9 cellular contexts compared by ENCODE assay signal in genomic region chr15:60395276-60396011, GRCh38. TPM values are rescaled to one million over a fixed set of nuclear protein-coding genes. Genes with fewer than 3 reads are reported as not detected.
DNase-seq lines count a peak whose midpoint lies in the region; ATAC-seq and TF ChIP-seq lines count a peak whose summit lies in the region.
"Had no signal": no experiment of that assay in that cellular context is flagged by ENCODE, and none has a peak within 500 bp of the region (broad histone marks: within the 10 kb centered on the region; RNA-seq: fewer than 3 reads in every experiment).

No MANE protein-coding gene starts in this region.

- H3K4me3 ChIP-seq in AG04449 (ENCODE audit: low read depth, low read length) = peak overlapping the region; percentile 73
- H3K4me3 ChIP-seq in mucosa of stomach (ENCODE audit: low read length) = peak overlapping the region; percentile 9

- H3K36me3 Mint-ChIP-seq in brain = no peaks in the 10 kb centered on the region

- H3K27me3 ChIP-seq in mucosa of stomach (ENCODE audit: control insufficient read depth, insufficient read depth, low read length) = no peaks in the 10 kb centered on the region

- in situ Hi-C loops in G401 (cut with HindIII; ENCODE audit: low sequenced_read_pairs) = no loop called here

- H3K4me1 Mint-ChIP-seq in brain = peaks cover 87% of the 10 kb centered on the region

- CTCF ChIA-PET in AG04449 (lab: Yijun Ruan, JAX) = interaction anchor here (1.9 to 4.6 kb wide), 2 partner anchors 48 to 125 kb away, joined by 6 to 20 read pairs; no protein-coding TSS in a partner anchor

- peak overlapping the region in 4 of 5 experiments; percentile 17 to 96 (median 76) for H3K4me3 Mint-ChIP-seq in brain

- no peak for TF ChIP-seq CTCF in AG04449 (IDR thresholded peaks at IDR 0.05; ENCODE audit: insufficient read depth, low read length, missing control alignments)
- no peak for TF ChIP-seq CTCF in brain (conservative IDR thresholded peaks at IDR 0.05)

- peaks cover 71% of the 10 kb centered on the region for H3K4me1 ChIP-seq in mucosa of stomach (ENCODE audit: control insufficient read depth, insufficient read depth, low read length)

- H3K27me3 Mint-ChIP-seq in brain = peaks cover 19% of the 10 kb centered on the region

- peaks cover 0 to 2% (median 0%) of the 10 kb centered on the region in 5 experiments for H3K9me3 Mint-ChIP-seq in brain

- H3K27ac Mint-ChIP-seq in brain = peak overlapping the region; percentile 22 to 95 (median 87)

- no peaks in the 10 kb centered on the region for H3K9me3 ChIP-seq in mucosa of stomach (ENCODE audit: control insufficient read depth, low read length)

- peak overlapping the region; percentile 88 for H3K9ac ChIP-seq in mucosa of stomach (ENCODE audit: low read length)

- POLR2A ChIA-PET in AG04449 (lab: Yijun Ruan, JAX) = interaction anchor here (0.6 to 6.1 kb wide), 13 partner anchors 11 to 706 kb away, joined by 3 to 40 read pairs (median 14); partner anchors contain the start of gene BNIP2

- no peak for DNase-seq in AG04449 (ENCODE audit: low read depth, low spot score)
- peak; percentile 49 for DNase-seq in MV-4-11 (lab: John Stamatoyannopoulos, UW)
- no peak for DNase-seq in iPS-NIHi11 (ENCODE audit: low spot score)
- DNase-seq in G401 (ENCODE audit: low spot score) = no peak
- no peak for DNase-seq in COR-L47 (lab: John Stamatoyannopoulos, UW)
- DNase-seq: stimulated activated CD4-positive, alpha-beta T cell treated with anti-CD3 and anti-CD28 coated beads, Interleukin-4, amount 100 ng/mL, for 4 hours had no signal

- no peak for ATAC-seq in HG03108 (IDR thresholded peaks at IDR 0.05; ENCODE audit: unreplicated experiment)

- H3K36me3 ChIP-seq in mucosa of stomach (ENCODE audit: control insufficient read depth, insufficient read depth, low read length) = peaks cover 4% of the 10 kb centered on the region

RNA-seq across cellular contexts. Expression of gene ANXA2, which starts 2.3 kb away (rescaled TPM):
- polyA plus RNA-seq in brain (ENCODE audit: insufficient read depth, low read depth, low replicate concordance) = 439 TPM
- total RNA-seq in G401 (2014; rRNA removed; shearing (Covaris generic)) = 851 and 1,039 TPM in 2 replicates
